Comparison of ENCODE assay signal across 12 cellular contexts in genomic region chr18:77013777-77014525, GRCh38.
DNase-seq lines count a peak whose midpoint lies in the region; ATAC-seq and TF ChIP-seq lines count a peak whose summit lies in the region.
"Had no signal": no experiment of that assay in that cellular context is flagged by ENCODE, and none has a peak within 500 bp of the region (broad histone marks: within the 10 kb centered on the region; RNA-seq: fewer than 3 reads in every experiment).

No MANE protein-coding gene starts in this region.

- intact Hi-C loops in ascending aorta (cut with DNase I) (no loop called here), right cardiac atrium (cut with DNase I) (no loop called here), prostate gland (cut with DNase I) (no loop called here)

- peaks cover 4 to 8% of the 10 kb centered on the region in 2 donors for H3K4me1 ChIP-seq in ascending aorta
- peaks cover 3% of the 10 kb centered on the region for H3K4me1 ChIP-seq in right cardiac atrium (ENCODE audit: control insufficient read depth, insufficient read depth, low read length)
- H3K4me1 ChIP-seq in prostate gland (replicated peaks), result no peaks in the 10 kb centered on the region

- 29% methylated on average over 18 of the region's 18 CpGs for WGBS in right cardiac atrium
- WGBS in prostate gland, result 47% methylated on average over 18 of the region's 18 CpGs

- TF ChIP-seq POLR2A in prostate gland (IDR thresholded peaks at IDR 0.05), result no peak

- H3K36me3 ChIP-seq in ascending aorta, result peaks cover 15% of the 10 kb centered on the region in 2 donors
- H3K36me3 ChIP-seq in prostate gland, result no peaks in the 10 kb centered on the region

- no peak for TF ChIP-seq CTCF in ascending aorta (IDR thresholded peaks at IDR 0.05)
- no peak for TF ChIP-seq CTCF in prostate gland (IDR thresholded peaks at IDR 0.05)

- H3K9me3 ChIP-seq in ascending aorta (no peaks in the 10 kb centered on the region), right cardiac atrium (ENCODE audit: control insufficient read depth, low read length) (no peaks in the 10 kb centered on the region), prostate gland (no peaks in the 10 kb centered on the region)

- H3K27me3 ChIP-seq in ascending aorta, result no peaks in the 10 kb centered on the region
- no peaks in the 10 kb centered on the region for H3K27me3 ChIP-seq in right cardiac atrium (ENCODE audit: control insufficient read depth, insufficient read depth)
- no peaks in the 10 kb centered on the region for H3K27me3 ChIP-seq in prostate gland (replicated peaks; ENCODE audit: insufficient read depth)

- ATAC-seq in right cardiac atrium, result peak; percentile 95 to 96
- no peak for ATAC-seq in GM18867 (IDR thresholded peaks at IDR 0.05; ENCODE audit: unreplicated experiment)
- ATAC-seq: HCT116 had no signal

- H3K4me3 ChIP-seq in ascending aorta, result no peak overlapping the region
- no peak overlapping the region for H3K4me3 ChIP-seq in right cardiac atrium (ENCODE audit: low read length)
- H3K4me3 ChIP-seq in prostate gland, result no peak overlapping the region

- peak overlapping the region; percentile 25 to 55 for H3K27ac ChIP-seq in ascending aorta
- peak overlapping the region; percentile 55 for H3K27ac ChIP-seq in right cardiac atrium (ENCODE audit: low read length)
- peak overlapping the region; percentile 18 to 38 for H3K27ac ChIP-seq in prostate gland
- H3K27ac ChIP-seq: KMS-11 had no signal

- DNase-seq in C1 segment of cervical spinal cord (lab: John Stamatoyannopoulos, UW), result peak in 8 of 14 donors; percentile 43 to 74 (median 66)
- DNase-seq in ascending aorta (ENCODE audit: low spot score in 2 of 2), result peak in 1 of 2 donors; percentile 49
- peak; percentile 61 to 77 (median 73) for DNase-seq in right cardiac atrium
- no peak for DNase-seq in prostate gland (ENCODE audit: low spot score)
- no peak for DNase-seq in NCI-H2196 treated with DMSO at 0.1 percent for 48 hours (lab: John Stamatoyannopoulos, UW; ENCODE audit: unreplicated experiment)
- DNase-seq in central memory CD4-positive, alpha-beta T cell, result no peak
- no peak for DNase-seq in D341Med (ENCODE audit: low spot score)
- DNase-seq: islet precursor cell, NCI-H510A treated with DMSO at 0.1 percent for 48 hours had no signal

Comparison
In these comparisons a context has a peak if more than half of its experiments do, and no peak if none do; other contexts are left out.
1. DNase-seq: peak in C1 segment of cervical spinal cord (8 of 14) and right cardiac atrium (3 of 3); none in prostate gland (single experiment), NCI-H2196 treated with DMSO at 0.1 percent for 48 hours (single experiment), central memory CD4-positive, alpha-beta T cell (single experiment) and D341Med (single experiment).
2. Peak in every context shown above with its lines, with median percentiles within 50 percentile points of each other: H3K27ac ChIP-seq.